In the genomic region with DNA sequence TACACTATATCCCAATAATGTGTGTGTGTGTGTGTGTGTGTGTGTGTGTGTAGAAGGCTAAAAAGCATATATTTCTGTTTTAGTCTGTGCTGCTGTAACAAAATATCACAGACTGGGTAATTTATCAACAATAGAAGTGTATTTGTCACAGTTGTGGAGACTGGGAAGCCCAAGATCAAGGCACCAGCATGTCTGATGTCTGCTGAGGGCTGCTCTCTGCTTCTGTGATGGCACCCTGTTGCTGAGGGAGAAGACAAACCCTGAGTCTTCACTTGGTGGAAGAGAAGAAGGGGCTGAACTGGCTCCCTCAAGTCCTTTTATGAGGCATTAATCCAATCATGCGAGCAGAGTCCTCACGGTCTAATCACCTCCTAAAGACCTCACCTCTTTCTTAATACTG, we compare ENCODE assay signal across 22 cellular contexts. TPM values are rescaled to one million over a fixed set of nuclear protein-coding genes. Genes with fewer than 3 reads are reported as not detected.
DNase-seq lines count a peak whose midpoint lies in the region; ATAC-seq, FAIRE-seq and TF ChIP-seq lines count a peak whose summit lies in the region.
"Had no signal": no experiment of that assay in that cellular context is flagged by ENCODE, and none has a peak within 500 bp of the region (broad histone marks: within the 10 kb centered on the region; RNA-seq: fewer than 3 reads in every experiment).

No MANE protein-coding gene starts in this region.

- H3K23me2 ChIP-seq in H1 (ENCODE audit: low read depth, low read length): no peaks in the 10 kb centered on the region

- TF ChIP-seq POLR2A in H1 (IDR thresholded peaks at IDR 0.05; ENCODE audit: control extremely low read depth in 1 of 2, low read depth in 2 of 2, low read length in 2 of 2): no peak
- no peak for TF ChIP-seq POLR2A in thyroid gland (IDR thresholded peaks at IDR 0.05)

- H2BK15ac ChIP-seq in H1 (ENCODE audit: low read length): no peak overlapping the region

- ATAC-seq in CD4-positive, CD25-positive, alpha-beta regulatory T cell (ENCODE audit: low read depth in 2 of 2): no peak
- ATAC-seq in GM18520 (IDR thresholded peaks at IDR 0.05; ENCODE audit: unreplicated experiment): no peak
- ATAC-seq: K562 had no signal

- WGBS in H1 (ENCODE audit: extremely low coverage in 1 of 2, insufficient coverage in 1 of 2, insufficient read length in 1 of 2, insufficient replicate concordance in 2 of 2, low coverage in 1 of 2, low lambda C conversion rate in 2 of 2, missing lambda C conversion rate in 1 of 2), 2 experiments: 83% methylated on average over 2 of the region's 2 CpGs; no CpG with 5 or more reads in 1 of the 2 experiments
- 77 to 93% methylated on average over 2 of the region's 2 CpGs for WGBS in thyroid gland, 2 donors

- H3K56ac ChIP-seq in H1 (replicated peaks; ENCODE audit: insufficient read length, low read depth, low read length): no peak overlapping the region

- TF ChIP-seq CTCF in H1 (IDR thresholded peaks at IDR 0.05; ENCODE audit: control extremely low read depth in 1 of 3, insufficient read depth in 1 of 3, low read depth in 1 of 3, low read length in 3 of 3): no peak
- no peak for TF ChIP-seq CTCF in thyroid gland (IDR thresholded peaks at IDR 0.05)

- H3K27ac Mint-ChIP-seq in CD4-positive, CD25-positive, alpha-beta regulatory T cell: peak overlapping the region; percentile 15 to 54 (median 44)
- no peak overlapping the region for H3K27ac Mint-ChIP-seq in activated CD4-positive, alpha-beta memory T cell treated with anti-CD3 and anti-CD28 coated beads, Interleukin-2, amount 10 ng/mL, durations not matched to agents 7 days and 5 days
- H3K27ac Mint-ChIP-seq: B cell, HFFc6 had no signal

- H4K20me1 ChIP-seq in H1 (replicated peaks in 1 of 2; ENCODE audit: control insufficient read depth in 1 of 2, insufficient read depth in 2 of 2, low read length in 2 of 2): no peaks in the 10 kb centered on the region
- H4K20me1 ChIP-seq: BLaER1 treated with 17β-estradiol and CSF1 and Interleukin-3, amounts not matched to agents 10 nM and 100 nM had no signal

- no peak overlapping the region for H2BK12ac ChIP-seq in H1 (ENCODE audit: low read depth, low read length)

- H2AK5ac ChIP-seq in H1 (ENCODE audit: low read depth, low read length): no peak overlapping the region

- H3K79me2 ChIP-seq in H1 (ENCODE audit: control insufficient read depth in 1 of 2, insufficient read depth in 2 of 2, low read length in 2 of 2): no peaks in the 10 kb centered on the region

- intact Hi-C loops in thyroid gland (cut with DNase I): no loop called here

- H4K8ac ChIP-seq in H1 (ENCODE audit: extremely low read depth, insufficient read depth, low read length): no peak overlapping the region

- H3K9ac ChIP-seq in H1 (replicated peaks in 1 of 4; ENCODE audit: extremely low read depth in 1 of 4, low read depth in 3 of 4, low read length in 3 of 4): no peak overlapping the region
- H3K9ac ChIP-seq: BLaER1 treated with 17β-estradiol and CSF1 and Interleukin-3, amounts not matched to agents 10 nM and 100 nM; GM23248 had no signal

- H4K91ac ChIP-seq in H1 (replicated peaks; ENCODE audit: insufficient read length, low read length): no peak overlapping the region

- H2BK120ac ChIP-seq in H1 (replicated peaks; ENCODE audit: low read depth, low read length): no peak overlapping the region

- POLR2A ChIA-PET in H1 (lab: Charles Lee; ENCODE audit: partially characterized antibody): no interaction called here
- POLR2A ChIA-PET in activated CD4-positive, alpha-beta memory T cell treated with anti-CD3 and anti-CD28 coated beads, Interleukin-2, amount 10 ng/mL, durations not matched to agents 7 days and 5 days (lab: Charles Lee): no interaction called here

- H2BK20ac ChIP-seq in H1 (ENCODE audit: low read length): no peak overlapping the region

- H3K27me3 Mint-ChIP-seq in CD4-positive, CD25-positive, alpha-beta regulatory T cell: peaks cover 16% of the 10 kb centered on the region
- peaks cover 2% of the 10 kb centered on the region for H3K27me3 Mint-ChIP-seq in activated CD4-positive, alpha-beta memory T cell treated with anti-CD3 and anti-CD28 coated beads, Interleukin-2, amount 10 ng/mL, durations not matched to agents 7 days and 5 days
- H3K27me3 Mint-ChIP-seq: CD8-positive, alpha-beta memory T cell had no signal

- H4K5ac ChIP-seq in H1 (ENCODE audit: insufficient read length, low read depth, low read length): no peak overlapping the region

- H2BK5ac ChIP-seq in H1 (ENCODE audit: low read depth, low read length): no peak overlapping the region

- FAIRE-seq in H1 (lab: Jason Lieb, UNC): no peak
- FAIRE-seq: G401.6, GM19239, H54, HTR-8/SVneo, K562 had no signal

- H3K4me1 Mint-ChIP-seq in CD4-positive, CD25-positive, alpha-beta regulatory T cell: peaks cover 6 to 44% (median 30%) of the 10 kb centered on the region in 4 donors
- peaks cover 19% of the 10 kb centered on the region for H3K4me1 Mint-ChIP-seq in activated CD4-positive, alpha-beta memory T cell treated with anti-CD3 and anti-CD28 coated beads, Interleukin-2, amount 10 ng/mL, durations not matched to agents 7 days and 5 days
- H3K4me1 Mint-ChIP-seq: B cell had no signal

- no peak overlapping the region for H3K14ac ChIP-seq in H1 (ENCODE audit: insufficient read length)

- no peak overlapping the region for H3K23ac ChIP-seq in H1 (ENCODE audit: insufficient read length)

- no peaks in the 10 kb centered on the region for H3K36me3 ChIP-seq in CD4-positive, CD25-positive, alpha-beta regulatory T cell (ENCODE audit: control insufficient read depth, insufficient read depth, low read length)
- H3K36me3 ChIP-seq in H1 (ENCODE audit: control insufficient read depth in 2 of 4, insufficient read depth in 4 of 4, low read length in 3 of 4) (no peaks in the 10 kb centered on the region), thyroid gland (no peaks in the 10 kb centered on the region)
- H3K36me3 ChIP-seq: BLaER1 treated with 17β-estradiol and CSF1 and Interleukin-3, amounts not matched to agents 10 nM and 100 nM had no signal

- no peak for DNase-seq in CD4-positive, CD25-positive, alpha-beta regulatory T cell
- DNase-seq in NCI-H69 (lab: John Stamatoyannopoulos, UW) (peak; percentile 17), H1 (ENCODE audit: low read depth in 1 of 2, low spot score in 2 of 2) (no peak), thyroid gland (no peak), DMS53 (lab: John Stamatoyannopoulos, UW) (no peak)
- DNase-seq in activated CD4-positive, alpha-beta memory T cell treated with anti-CD3 and anti-CD28 coated beads, Interleukin-2, amount 10 ng/mL, durations not matched to agents 7 days and 5 days: no peak
- DNase-seq: 8988T; CD8-positive, alpha-beta memory T cell; COR-L47; DMS 273 treated with DMSO at 0.1 percent for 48 hours; GM23248; HCEC 1CT; HFFc6; IMR-90 had no signal

- no peak for TF ChIP-seq EP300 in H1 (IDR thresholded peaks at IDR 0.05; ENCODE audit: borderline replicate concordance in 1 of 2, low read depth in 2 of 2, low read length in 2 of 2)

- H3K9me3 Mint-ChIP-seq in CD4-positive, CD25-positive, alpha-beta regulatory T cell: peaks cover 0 to 16% (median 6%) of the 10 kb centered on the region in 7 donors
- peaks cover 7% of the 10 kb centered on the region for H3K9me3 Mint-ChIP-seq in activated CD4-positive, alpha-beta memory T cell treated with anti-CD3 and anti-CD28 coated beads, Interleukin-2, amount 10 ng/mL, durations not matched to agents 7 days and 5 days

- no peaks in the 10 kb centered on the region for H3K79me1 ChIP-seq in H1 (ENCODE audit: low read depth, low read length)

- H3K4ac ChIP-seq in H1 (replicated peaks; ENCODE audit: insufficient read length, low read depth, low read length): no peak overlapping the region

- no peak for TF ChIP-seq RAD21 in H1 (IDR thresholded peaks at IDR 0.05 in 1 of 2, conservative IDR thresholded peaks at IDR 0.05 in 1 of 2; ENCODE audit: low read depth in 2 of 2, low read length in 2 of 2)

- no peak overlapping the region for H3K18ac ChIP-seq in H1 (ENCODE audit: extremely low read depth, low read length)

- H3K4me3 Mint-ChIP-seq in CD4-positive, CD25-positive, alpha-beta regulatory T cell: no peak overlapping the region
- H3K4me3 Mint-ChIP-seq in activated CD4-positive, alpha-beta memory T cell treated with anti-CD3 and anti-CD28 coated beads, Interleukin-2, amount 10 ng/mL, durations not matched to agents 7 days and 5 days: no peak overlapping the region
- H3K4me3 Mint-ChIP-seq: B cell; CD8-positive, alpha-beta memory T cell; HFFc6 had no signal

- peak overlapping the region; percentile 65; the same call in 1 of the 2 replicates for H2AFZ ChIP-seq in H1 (ENCODE audit: low read length)
- H2AFZ ChIP-seq: GM23248 had no signal

- H3K4me2 ChIP-seq in H1 (ENCODE audit: insufficient read depth in 1 of 2, low read depth in 2 of 2, low read length in 2 of 2): no peak overlapping the region

- H3K36me3 Mint-ChIP-seq in CD4-positive, CD25-positive, alpha-beta regulatory T cell: no peaks in the 10 kb centered on the region
- peaks cover 4% of the 10 kb centered on the region for H3K36me3 Mint-ChIP-seq in activated CD4-positive, alpha-beta memory T cell treated with anti-CD3 and anti-CD28 coated beads, Interleukin-2, amount 10 ng/mL, durations not matched to agents 7 days and 5 days (ENCODE audit: low read depth)

- peaks cover 18% of the 10 kb centered on the region for H3K4me1 ChIP-seq in CD4-positive, CD25-positive, alpha-beta regulatory T cell (ENCODE audit: control insufficient read depth, insufficient read depth, low read length, poor library complexity, severe bottlenecking)
- H3K4me1 ChIP-seq in H1 (replicated peaks in 1 of 4; ENCODE audit: control insufficient read depth in 3 of 4, insufficient read depth in 4 of 4, low read length in 3 of 4): peaks cover 3 to 6% (median 5%) of the 10 kb centered on the region in 4 experiments; a peak in 4 of 7 replicates
- H3K4me1 ChIP-seq in thyroid gland: peaks cover 10 to 16% of the 10 kb centered on the region in 2 donors

- H3K9me3 ChIP-seq in CD4-positive, CD25-positive, alpha-beta regulatory T cell (ENCODE audit: control insufficient read depth in 2 of 2, low read length in 2 of 2): peaks cover 9 to 12% of the 10 kb centered on the region in 2 experiments
- H3K9me3 ChIP-seq in H1 (ENCODE audit: insufficient read depth in 2 of 2, low read depth in 1 of 2, low read length in 1 of 2) (no peaks in the 10 kb centered on the region), thyroid gland (no peaks in the 10 kb centered on the region)

- no peak overlapping the region for H3K27ac ChIP-seq in CD4-positive, CD25-positive, alpha-beta regulatory T cell (ENCODE audit: insufficient read depth, low read length, poor library complexity, severe bottlenecking)
- no peak overlapping the region for H3K27ac ChIP-seq in H1 (ENCODE audit: low read depth, low read length)
- H3K27ac ChIP-seq in thyroid gland: peak overlapping the region in 2 of 3 donors; percentile 53 to 58
- H3K27ac ChIP-seq: BLaER1 treated with 17β-estradiol and CSF1 and Interleukin-3, amounts not matched to agents 10 nM and 100 nM; GM23248 had no signal

- H3K4me3 ChIP-seq in CD4-positive, CD25-positive, alpha-beta regulatory T cell (ENCODE audit: low read depth, low read length): no peak overlapping the region
- no peak overlapping the region for H3K4me3 ChIP-seq in H1 (ENCODE audit: extremely low read depth in 1 of 4, insufficient read depth in 2 of 4, low read depth in 3 of 4, low read length in 4 of 4)
- no peak overlapping the region for H3K4me3 ChIP-seq in thyroid gland (replicated peaks in 1 of 3)
- H3K4me3 ChIP-seq: BLaER1 treated with 17β-estradiol and CSF1 and Interleukin-3, amounts not matched to agents 10 nM and 100 nM; GM23248; K562 had no signal

- CTCF ChIA-PET in H1 (lab: Charles Lee; ENCODE audit: partially characterized antibody): interaction anchor here (1.4 to 2.3 kb wide), 2 partner anchors 11 to 139 kb away, joined by 4 to 6 read pairs; no protein-coding TSS in a partner anchor
- CTCF ChIA-PET in activated CD4-positive, alpha-beta memory T cell treated with anti-CD3 and anti-CD28 coated beads, Interleukin-2, amount 10 ng/mL, durations not matched to agents 7 days and 5 days (lab: Charles Lee): no interaction called here

- peaks cover 1% of the 10 kb centered on the region for H3K27me3 ChIP-seq in CD4-positive, CD25-positive, alpha-beta regulatory T cell (ENCODE audit: control insufficient read depth, insufficient read depth, low read length)
- no peaks in the 10 kb centered on the region; a peak in 1 of 7 replicates for H3K27me3 ChIP-seq in H1 (replicated peaks in 1 of 4; ENCODE audit: control insufficient read depth in 3 of 4, extremely low read depth in 1 of 4, insufficient read depth in 3 of 4, low read length in 3 of 4)
- H3K27me3 ChIP-seq in thyroid gland: no peaks in the 10 kb centered on the region
- H3K27me3 ChIP-seq: BLaER1 treated with 17β-estradiol and CSF1 and Interleukin-3, amounts not matched to agents 10 nM and 100 nM had no signal

RNA-seq across cellular contexts. Expression of gene RAB4A, which starts 23.0 kb away (rescaled TPM):
- total RNA-seq in CD4-positive, CD25-positive, alpha-beta regulatory T cell: 33.4 TPM
- polyA plus RNA-seq in CD4-positive, CD25-positive, alpha-beta regulatory T cell: 10 to 100 TPM; 23.2 to 27.1 (median 24.3) TPM
- total RNA-seq in H1 (2021; fragmentation: NEBNext Ultra II Directional; extraction: Animal tissue kit (Norgen Biotek cat#: 25700)): 68.8 and 73.4 TPM in 2 replicates
- 13.3 and 16.7 TPM in 2 replicates for polyA plus RNA-seq in H1 (2011; rRNA removed)
- polyA plus RNA-seq in H1 (2011; cell fraction: cytosol; rRNA removed): 30.0 TPM
- 12.3 TPM for polyA plus RNA-seq in H1 (2011; cell fraction: nucleus; rRNA removed)
- 34.1 to 42.5 TPM (median 36.4 TPM) in 4 replicates for polyA plus RNA-seq in H1 (2012, experiment 1 of 2)
- 26.9 TPM for polyA plus RNA-seq in H1 (2012, experiment 2 of 2)
- 20.3 TPM for polyA plus RNA-seq in H1 (2013, experiment 1 of 2)
- 21.3 TPM for polyA plus RNA-seq in H1 (2013, experiment 2 of 2)
- polyA minus RNA-seq in H1 (2011; rRNA and poly(A)+ RNA removed): 5.7 and 6.6 TPM in 2 replicates
- polyA minus RNA-seq in H1 (2011; cell fraction: cytosol; rRNA and poly(A)+ RNA removed): 11.6 TPM
- polyA minus RNA-seq in H1 (2011; cell fraction: nucleus; rRNA and poly(A)+ RNA removed): 19.8 TPM
- 10 to 100 TPM; 44.9 to 73.6 (median 60.2) TPM for total RNA-seq in thyroid gland
- 10 to 100 TPM; 30.9 to 38.0 TPM for total RNA-seq in activated CD4-positive, alpha-beta memory T cell treated with anti-CD3 and anti-CD28 coated beads, Interleukin-2, amount 10 ng/mL, durations not matched to agents 7 days and 5 days

Comparison
In these comparisons a context has a peak if more than half of its experiments do, and no peak if none do; other contexts are left out.
1. H3K27ac ChIP-seq: peak in thyroid gland (2 of 3); none in CD4-positive, CD25-positive, alpha-beta regulatory T cell (single experiment) and H1 (single experiment).